ENCODE assay signal across 1 cellular context in the genomic region with DNA sequence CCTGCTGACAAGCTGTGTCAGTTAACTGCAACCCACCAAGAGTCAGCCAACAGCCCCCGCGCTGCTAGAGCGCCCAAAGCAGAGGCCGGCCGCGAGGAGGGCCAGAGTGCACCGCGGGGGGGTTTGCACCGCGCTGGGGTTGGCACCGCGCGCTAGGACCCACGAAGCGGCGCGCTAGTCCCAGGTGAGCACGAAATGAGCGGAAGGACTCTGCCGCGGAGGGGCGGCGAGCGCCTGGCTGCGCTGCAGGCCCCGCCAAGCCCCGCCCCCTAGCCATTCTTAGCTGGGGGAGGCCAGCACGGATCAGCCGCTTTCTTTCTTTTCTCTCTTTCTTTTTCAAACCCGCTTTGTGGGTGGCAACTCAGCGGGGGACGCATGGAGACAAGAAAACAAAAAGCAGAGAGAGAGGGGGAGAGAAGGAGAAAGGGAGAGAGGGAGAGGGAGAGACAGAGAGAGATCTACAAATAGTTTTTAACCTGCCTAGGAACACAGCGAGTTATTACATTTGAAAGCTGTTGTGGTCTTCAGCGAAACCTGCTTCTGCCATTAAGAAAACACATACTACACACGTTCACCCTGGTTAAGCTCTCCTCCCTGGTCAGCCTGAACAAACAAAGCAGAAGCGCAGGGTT.
TF ChIP-seq lines count a peak whose summit lies in the region.

No MANE protein-coding gene starts in this region.

TF ChIP-seq in H1, 55 proteins besides CTCF, POLR2A, EP300 and RAD21 (continued from another document):
- no peak for TF ChIP-seq TEAD4 (IDR thresholded peaks at IDR 0.05; ENCODE audit: low read depth, low read length)
- TF ChIP-seq SIRT6 (IDR thresholded peaks at IDR 0.05; ENCODE audit: low read length) = no peak
- TF ChIP-seq SIX5 (IDR thresholded peaks at IDR 0.05; ENCODE audit: low read depth, low read length) = no peak
- TF ChIP-seq HDAC2 (IDR thresholded peaks at IDR 0.05; ENCODE audit: borderline replicate concordance in 1 of 2, low read depth in 2 of 2, low read length in 2 of 2) = peak; percentile 85 to 88; a peak in 3 of 4 replicates
- no peak for TF ChIP-seq BRCA1 (IDR thresholded peaks at IDR 0.05; ENCODE audit: low read depth, low read length)
- no peak for TF ChIP-seq CBX5 (IDR thresholded peaks at IDR 0.05; ENCODE audit: low read depth, low read length)
- no peak for TF ChIP-seq HDAC6 (IDR thresholded peaks at IDR 0.05; ENCODE audit: low read depth, low read length)
- no peak for TF ChIP-seq SAP30 (IDR thresholded peaks at IDR 0.05; ENCODE audit: insufficient read depth, insufficient replicate concordance, low read length)
- TF ChIP-seq JUND (IDR thresholded peaks at IDR 0.05; ENCODE audit: low read length) = no peak
- no peak for TF ChIP-seq ZNF274 (IDR thresholded peaks at IDR 0.05; ENCODE audit: borderline replicate concordance, extremely low read depth, low read length)
- no peak for TF ChIP-seq PHF8 (conservative IDR thresholded peaks at IDR 0.05; ENCODE audit: low read depth, low read length)
- TF ChIP-seq SIN3A (conservative IDR thresholded peaks at IDR 0.05 in 1 of 2, IDR thresholded peaks at IDR 0.05 in 1 of 2; ENCODE audit: low read depth in 1 of 2, low read length in 2 of 2) = no peak
- TF ChIP-seq, protein P1, sequence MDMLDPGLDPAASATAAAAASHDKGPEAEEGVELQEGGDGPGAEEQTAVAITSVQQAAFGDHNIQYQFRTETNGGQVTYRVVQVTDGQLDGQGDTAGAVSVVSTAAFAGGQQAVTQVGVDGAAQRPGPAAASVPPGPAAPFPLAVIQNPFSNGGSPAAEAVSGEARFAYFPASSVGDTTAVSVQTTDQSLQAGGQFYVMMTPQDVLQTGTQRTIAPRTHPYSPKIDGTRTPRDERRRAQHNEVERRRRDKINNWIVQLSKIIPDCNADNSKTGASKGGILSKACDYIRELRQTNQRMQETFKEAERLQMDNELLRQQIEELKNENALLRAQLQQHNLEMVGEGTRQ (IDR thresholded peaks at IDR 0.05; ENCODE audit: low read length) = no peak
- TF ChIP-seq RNF2 (IDR thresholded peaks at IDR 0.05; ENCODE audit: borderline replicate concordance, low read depth, low read length, missing control alignments, poor library complexity, severe bottlenecking) = no peak
- no peak; the same call in 1 of the 2 replicates for TF ChIP-seq SP4 (IDR thresholded peaks at IDR 0.05; ENCODE audit: low read length)
- TF ChIP-seq, protein P2, sequence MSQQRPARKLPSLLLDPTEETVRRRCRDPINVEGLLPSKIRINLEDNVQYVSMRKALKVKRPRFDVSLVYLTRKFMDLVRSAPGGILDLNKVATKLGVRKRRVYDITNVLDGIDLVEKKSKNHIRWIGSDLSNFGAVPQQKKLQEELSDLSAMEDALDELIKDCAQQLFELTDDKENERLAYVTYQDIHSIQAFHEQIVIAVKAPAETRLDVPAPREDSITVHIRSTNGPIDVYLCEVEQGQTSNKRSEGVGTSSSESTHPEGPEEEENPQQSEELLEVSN (IDR thresholded peaks at IDR 0.05) = peak; percentile 41; the same call in 1 of the 2 replicates
- no peak for TF ChIP-seq CEBPB (IDR thresholded peaks at IDR 0.05; ENCODE audit: low read depth, low read length)
- peak; percentile 47 for TF ChIP-seq ASH2L (IDR thresholded peaks at IDR 0.05; ENCODE audit: low read length)
- peak; percentile 68; the same call in 1 of the 2 replicates for TF ChIP-seq KDM1A (IDR thresholded peaks at IDR 0.05; ENCODE audit: borderline replicate concordance, low read length)
- no peak for TF ChIP-seq JUN (IDR thresholded peaks at IDR 0.05; ENCODE audit: low read depth, low read length)
- no peak for TF ChIP-seq BACH1 (IDR thresholded peaks at IDR 0.05; ENCODE audit: low read length)
- TF ChIP-seq FOSL1 (IDR thresholded peaks at IDR 0.05; ENCODE audit: insufficient read depth, low read depth, low read length) = 0 out of 2 replicates have a peak, but pooled peaks have one; percentile 63
- TF ChIP-seq, protein P3, sequence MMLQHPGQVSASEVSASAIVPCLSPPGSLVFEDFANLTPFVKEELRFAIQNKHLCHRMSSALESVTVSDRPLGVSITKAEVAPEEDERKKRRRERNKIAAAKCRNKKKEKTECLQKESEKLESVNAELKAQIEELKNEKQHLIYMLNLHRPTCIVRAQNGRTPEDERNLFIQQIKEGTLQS (IDR thresholded peaks at IDR 0.05; ENCODE audit: insufficient read depth, low read depth, low read length) = no peak
- peak; percentile 82 for TF ChIP-seq CTBP2 (IDR thresholded peaks at IDR 0.05; ENCODE audit: borderline replicate concordance, insufficient read depth, insufficient read length, low read length)
- no peak for TF ChIP-seq CHD1 (IDR thresholded peaks at IDR 0.05; ENCODE audit: low read depth, low read length)
- TF ChIP-seq POU5F1 (IDR thresholded peaks at IDR 0.05; ENCODE audit: low read depth, low read length) = no peak; the same call in 1 of the 2 replicates
- TF ChIP-seq, protein P4, sequence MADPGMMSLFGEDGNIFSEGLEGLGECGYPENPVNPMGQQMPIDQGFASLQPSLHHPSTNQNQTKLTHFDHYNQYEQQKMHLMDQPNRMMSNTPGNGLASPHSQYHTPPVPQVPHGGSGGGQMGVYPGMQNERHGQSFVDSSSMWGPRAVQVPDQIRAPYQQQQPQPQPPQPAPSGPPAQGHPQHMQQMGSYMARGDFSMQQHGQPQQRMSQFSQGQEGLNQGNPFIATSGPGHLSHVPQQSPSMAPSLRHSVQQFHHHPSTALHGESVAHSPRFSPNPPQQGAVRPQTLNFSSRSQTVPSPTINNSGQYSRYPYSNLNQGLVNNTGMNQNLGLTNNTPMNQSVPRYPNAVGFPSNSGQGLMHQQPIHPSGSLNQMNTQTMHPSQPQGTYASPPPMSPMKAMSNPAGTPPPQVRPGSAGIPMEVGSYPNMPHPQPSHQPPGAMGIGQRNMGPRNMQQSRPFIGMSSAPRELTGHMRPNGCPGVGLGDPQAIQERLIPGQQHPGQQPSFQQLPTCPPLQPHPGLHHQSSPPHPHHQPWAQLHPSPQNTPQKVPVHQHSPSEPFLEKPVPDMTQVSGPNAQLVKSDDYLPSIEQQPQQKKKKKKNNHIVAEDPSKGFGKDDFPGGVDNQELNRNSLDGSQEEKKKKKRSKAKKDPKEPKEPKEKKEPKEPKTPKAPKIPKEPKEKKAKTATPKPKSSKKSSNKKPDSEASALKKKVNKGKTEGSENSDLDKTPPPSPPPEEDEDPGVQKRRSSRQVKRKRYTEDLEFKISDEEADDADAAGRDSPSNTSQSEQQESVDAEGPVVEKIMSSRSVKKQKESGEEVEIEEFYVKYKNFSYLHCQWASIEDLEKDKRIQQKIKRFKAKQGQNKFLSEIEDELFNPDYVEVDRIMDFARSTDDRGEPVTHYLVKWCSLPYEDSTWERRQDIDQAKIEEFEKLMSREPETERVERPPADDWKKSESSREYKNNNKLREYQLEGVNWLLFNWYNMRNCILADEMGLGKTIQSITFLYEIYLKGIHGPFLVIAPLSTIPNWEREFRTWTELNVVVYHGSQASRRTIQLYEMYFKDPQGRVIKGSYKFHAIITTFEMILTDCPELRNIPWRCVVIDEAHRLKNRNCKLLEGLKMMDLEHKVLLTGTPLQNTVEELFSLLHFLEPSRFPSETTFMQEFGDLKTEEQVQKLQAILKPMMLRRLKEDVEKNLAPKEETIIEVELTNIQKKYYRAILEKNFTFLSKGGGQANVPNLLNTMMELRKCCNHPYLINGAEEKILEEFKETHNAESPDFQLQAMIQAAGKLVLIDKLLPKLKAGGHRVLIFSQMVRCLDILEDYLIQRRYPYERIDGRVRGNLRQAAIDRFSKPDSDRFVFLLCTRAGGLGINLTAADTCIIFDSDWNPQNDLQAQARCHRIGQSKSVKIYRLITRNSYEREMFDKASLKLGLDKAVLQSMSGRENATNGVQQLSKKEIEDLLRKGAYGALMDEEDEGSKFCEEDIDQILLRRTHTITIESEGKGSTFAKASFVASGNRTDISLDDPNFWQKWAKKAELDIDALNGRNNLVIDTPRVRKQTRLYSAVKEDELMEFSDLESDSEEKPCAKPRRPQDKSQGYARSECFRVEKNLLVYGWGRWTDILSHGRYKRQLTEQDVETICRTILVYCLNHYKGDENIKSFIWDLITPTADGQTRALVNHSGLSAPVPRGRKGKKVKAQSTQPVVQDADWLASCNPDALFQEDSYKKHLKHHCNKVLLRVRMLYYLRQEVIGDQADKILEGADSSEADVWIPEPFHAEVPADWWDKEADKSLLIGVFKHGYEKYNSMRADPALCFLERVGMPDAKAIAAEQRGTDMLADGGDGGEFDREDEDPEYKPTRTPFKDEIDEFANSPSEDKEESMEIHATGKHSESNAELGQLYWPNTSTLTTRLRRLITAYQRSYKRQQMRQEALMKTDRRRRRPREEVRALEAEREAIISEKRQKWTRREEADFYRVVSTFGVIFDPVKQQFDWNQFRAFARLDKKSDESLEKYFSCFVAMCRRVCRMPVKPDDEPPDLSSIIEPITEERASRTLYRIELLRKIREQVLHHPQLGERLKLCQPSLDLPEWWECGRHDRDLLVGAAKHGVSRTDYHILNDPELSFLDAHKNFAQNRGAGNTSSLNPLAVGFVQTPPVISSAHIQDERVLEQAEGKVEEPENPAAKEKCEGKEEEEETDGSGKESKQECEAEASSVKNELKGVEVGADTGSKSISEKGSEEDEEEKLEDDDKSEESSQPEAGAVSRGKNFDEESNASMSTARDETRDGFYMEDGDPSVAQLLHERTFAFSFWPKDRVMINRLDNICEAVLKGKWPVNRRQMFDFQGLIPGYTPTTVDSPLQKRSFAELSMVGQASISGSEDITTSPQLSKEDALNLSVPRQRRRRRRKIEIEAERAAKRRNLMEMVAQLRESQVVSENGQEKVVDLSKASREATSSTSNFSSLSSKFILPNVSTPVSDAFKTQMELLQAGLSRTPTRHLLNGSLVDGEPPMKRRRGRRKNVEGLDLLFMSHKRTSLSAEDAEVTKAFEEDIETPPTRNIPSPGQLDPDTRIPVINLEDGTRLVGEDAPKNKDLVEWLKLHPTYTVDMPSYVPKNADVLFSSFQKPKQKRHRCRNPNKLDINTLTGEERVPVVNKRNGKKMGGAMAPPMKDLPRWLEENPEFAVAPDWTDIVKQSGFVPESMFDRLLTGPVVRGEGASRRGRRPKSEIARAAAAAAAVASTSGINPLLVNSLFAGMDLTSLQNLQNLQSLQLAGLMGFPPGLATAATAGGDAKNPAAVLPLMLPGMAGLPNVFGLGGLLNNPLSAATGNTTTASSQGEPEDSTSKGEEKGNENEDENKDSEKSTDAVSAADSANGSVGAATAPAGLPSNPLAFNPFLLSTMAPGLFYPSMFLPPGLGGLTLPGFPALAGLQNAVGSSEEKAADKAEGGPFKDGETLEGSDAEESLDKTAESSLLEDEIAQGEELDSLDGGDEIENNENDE (IDR thresholded peaks at IDR 0.05; ENCODE audit: insufficient replicate concordance, low read length) = no peak
- no peak; the same call in 1 of the 2 replicates for TF ChIP-seq SUZ12 (IDR thresholded peaks at IDR 0.05; ENCODE audit: low read length)
- TF ChIP-seq CREB1 (IDR thresholded peaks at IDR 0.05) = peak; percentile 29; the same call in 1 of the 2 replicates
- peak; percentile 48; the same call in 1 of the 2 replicates for TF ChIP-seq YY1 (IDR thresholded peaks at IDR 0.05; ENCODE audit: low read depth, low read length)
- TF ChIP-seq, protein P5, sequence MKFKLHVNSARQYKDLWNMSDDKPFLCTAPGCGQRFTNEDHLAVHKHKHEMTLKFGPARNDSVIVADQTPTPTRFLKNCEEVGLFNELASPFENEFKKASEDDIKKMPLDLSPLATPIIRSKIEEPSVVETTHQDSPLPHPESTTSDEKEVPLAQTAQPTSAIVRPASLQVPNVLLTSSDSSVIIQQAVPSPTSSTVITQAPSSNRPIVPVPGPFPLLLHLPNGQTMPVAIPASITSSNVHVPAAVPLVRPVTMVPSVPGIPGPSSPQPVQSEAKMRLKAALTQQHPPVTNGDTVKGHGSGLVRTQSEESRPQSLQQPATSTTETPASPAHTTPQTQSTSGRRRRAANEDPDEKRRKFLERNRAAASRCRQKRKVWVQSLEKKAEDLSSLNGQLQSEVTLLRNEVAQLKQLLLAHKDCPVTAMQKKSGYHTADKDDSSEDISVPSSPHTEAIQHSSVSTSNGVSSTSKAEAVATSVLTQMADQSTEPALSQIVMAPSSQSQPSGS (IDR thresholded peaks at IDR 0.05; ENCODE audit: low read length) = no peak; the same call in 1 of the 2 replicates
- TF ChIP-seq RBBP5 (IDR thresholded peaks at IDR 0.05; ENCODE audit: borderline replicate concordance, low read depth, low read length) = 0 out of 2 replicates have a peak, but pooled peaks have one; percentile 53
- TF ChIP-seq GABPA (IDR thresholded peaks at IDR 0.05; ENCODE audit: borderline replicate concordance, insufficient read depth, low read length) = no peak
- no peak for TF ChIP-seq BCL11A (IDR thresholded peaks at IDR 0.05; ENCODE audit: low read depth in 2 of 2, low read length in 2 of 2)
- TF ChIP-seq, protein P6, sequence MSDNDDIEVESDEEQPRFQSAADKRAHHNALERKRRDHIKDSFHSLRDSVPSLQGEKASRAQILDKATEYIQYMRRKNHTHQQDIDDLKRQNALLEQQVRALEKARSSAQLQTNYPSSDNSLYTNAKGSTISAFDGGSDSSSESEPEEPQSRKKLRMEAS (IDR thresholded peaks at IDR 0.05) = peak; percentile 66
- no peak for TF ChIP-seq KDM4A (IDR thresholded peaks at IDR 0.05; ENCODE audit: low read depth, low read length, severe bottlenecking)
- no peak for TF ChIP-seq SRF (IDR thresholded peaks at IDR 0.05; ENCODE audit: low read depth, low read length)
- no peak for TF ChIP-seq CBX8 (IDR thresholded peaks at IDR 0.05; ENCODE audit: borderline replicate concordance, low read depth, low read length)
- no peak for TF ChIP-seq RXRA (IDR thresholded peaks at IDR 0.05; ENCODE audit: insufficient read depth, low read depth, low read length)
- TF ChIP-seq TBP (IDR thresholded peaks at IDR 0.05; ENCODE audit: low read depth, low read length) = no peak
- peak; percentile 70 for TF ChIP-seq NANOG (IDR thresholded peaks at IDR 0.05; ENCODE audit: insufficient read depth, low read depth, low read length, poor library complexity, severe bottlenecking)
- 0 out of 2 replicates have a peak, but pooled peaks have one; percentile 57 for TF ChIP-seq EGR1 (IDR thresholded peaks at IDR 0.05; ENCODE audit: borderline replicate concordance, low read depth, low read length)
- peak; percentile 78 for TF ChIP-seq TCF12 (IDR thresholded peaks at IDR 0.05; ENCODE audit: low read depth, low read length)
- no peak for TF ChIP-seq RFX5 (IDR thresholded peaks at IDR 0.05; ENCODE audit: borderline replicate concordance, low read depth, low read length)
- TF ChIP-seq SP2 (IDR thresholded peaks at IDR 0.05; ENCODE audit: low read length) = no peak
- TF ChIP-seq MAFK (IDR thresholded peaks at IDR 0.05; ENCODE audit: low read depth, low read length) = no peak
- no peak for TF ChIP-seq POLR2AphosphoS5 (IDR thresholded peaks at IDR 0.05; ENCODE audit: low read depth, low read length)
- no peak for TF ChIP-seq KDM5A (IDR thresholded peaks at IDR 0.05; ENCODE audit: low read length)
- no peak for TF ChIP-seq GTF2F1 (IDR thresholded peaks at IDR 0.05; ENCODE audit: borderline replicate concordance, low read depth, low read length)
- TF ChIP-seq CHD2 (IDR thresholded peaks at IDR 0.05; ENCODE audit: low read length) = no peak
